18 cellular contexts compared by ENCODE assay signal in genomic region chr16:1466968-1467521, GRCh38. TPM values are rescaled to one million over a fixed set of nuclear protein-coding genes. Genes with fewer than 3 reads are reported as not detected.
DNase-seq lines count a peak whose midpoint lies in the region; ATAC-seq and TF ChIP-seq lines count a peak whose summit lies in the region.
"Had no signal": no experiment of that assay in that cellular context is flagged by ENCODE, and none has a peak within 500 bp of the region (broad histone marks: within the 10 kb centered on the region; RNA-seq: fewer than 3 reads in every experiment).

No MANE protein-coding gene starts in this region.

- POLR2A ChIA-PET in HCT116 (lab: Charles Lee), result no interaction called here

- BruUV-seq in HCT116 (replicated peaks; lab: Mats Ljungman, UMichigan), result no TSS peak

- TF ChIP-seq CTCF in HCT116 (IDR thresholded peaks at IDR 0.05 in 2 of 3, conservative IDR thresholded peaks at IDR 0.05 in 1 of 3; ENCODE audit: borderline replicate concordance in 1 of 3, insufficient read depth in 1 of 3, low read depth in 2 of 3, low read length in 2 of 3) (no peak), adrenal gland (IDR thresholded peaks at IDR 0.05) (no peak), WERI-Rb-1 (IDR thresholded peaks at IDR 0.05; ENCODE audit: low read depth, low read length) (no peak)

- no peak for DNase-seq in HCT116 (ENCODE audit: low read depth, low spot score)
- peak; percentile 80 to 95 (median 92) for DNase-seq in adrenal gland
- no peak for DNase-seq in left colon
- DNase-seq in WERI-Rb-1, result no peak
- DNase-seq in central memory CD4-positive, alpha-beta T cell, result no peak
- no peak for DNase-seq in activated T-cell treated with anti-CD3 and anti-CD28 coated beads, Interleukin-2, amount 50 U/mL, for 1 hour
- DNase-seq in putamen (ENCODE audit: low spot score), result no peak
- DNase-seq: activated naive CD4-positive, alpha-beta T cell treated with anti-CD3 and anti-CD28 coated beads for 36 hours; body of pancreas; C1 segment of cervical spinal cord; DMS79 treated with DMSO at 0.1 percent for 48 hours; effector CD4-positive, alpha-beta T cell; MG63; NCI-H2107; T-helper 2 cell had no signal

- ATAC-seq in HCT116 (peak; percentile 56), left colon (peak; percentile 28)
- ATAC-seq: body of pancreas had no signal

- 41 to 48% (median 45%) methylated on average over 10 to 14 of the region's 14 CpGs for WGBS in adrenal gland, 4 donors

- H3K9me3 ChIP-seq in BLaER1, result no peaks in the 10 kb centered on the region
- H3K9me3 ChIP-seq in HCT116 (ENCODE audit: control insufficient read depth in 1 of 2, insufficient read depth in 1 of 2, low read depth in 1 of 2, low read length in 2 of 2), result no peaks in the 10 kb centered on the region
- H3K9me3 ChIP-seq in adrenal gland (replicated peaks in 1 of 3), result no peaks in the 10 kb centered on the region
- no peaks in the 10 kb centered on the region for H3K9me3 ChIP-seq in WERI-Rb-1 (ENCODE audit: severe bottlenecking)
- H3K9me3 ChIP-seq: body of pancreas, MG63 had no signal

- H3K27me3 ChIP-seq in BLaER1 (no peaks in the 10 kb centered on the region), HCT116 (ENCODE audit: insufficient read depth, low read length) (no peaks in the 10 kb centered on the region), adrenal gland (no peaks in the 10 kb centered on the region), WERI-Rb-1 (ENCODE audit: insufficient read depth, low read depth, severe bottlenecking) (no peaks in the 10 kb centered on the region)
- H3K27me3 ChIP-seq: body of pancreas, MG63 had no signal

- no peak overlapping the region for H2AFZ ChIP-seq in HCT116 (ENCODE audit: low read depth, low read length, poor library complexity, severe bottlenecking)

- no peak overlapping the region for H3K4me3 ChIP-seq in BLaER1
- no peak overlapping the region for H3K4me3 ChIP-seq in HCT116 (replicated peaks in 1 of 2; ENCODE audit: low read depth in 1 of 2, low read length in 2 of 2)
- no peak overlapping the region for H3K4me3 ChIP-seq in adrenal gland
- no peak overlapping the region for H3K4me3 ChIP-seq in WERI-Rb-1 (ENCODE audit: low read depth, low read length)
- H3K4me3 ChIP-seq: body of pancreas, MG63 had no signal

- intact Hi-C loops in HCT116 (cut with micrococcal nuclease), result no loop called here
- intact Hi-C loops in adrenal gland (cut with DNase I), result no loop called here
- intact Hi-C loops in left colon (cut with DNase I, micrococcal nuclease), result no loop called here

- peaks cover 64% of the 10 kb centered on the region for H3K4me1 ChIP-seq in BLaER1
- H3K4me1 ChIP-seq in HCT116 (ENCODE audit: control insufficient read depth in 1 of 2, insufficient read depth in 2 of 2, low read length in 2 of 2), result peaks cover 14 to 24% of the 10 kb centered on the region in 2 experiments; a peak in 3 of 4 replicates
- H3K4me1 ChIP-seq in adrenal gland (replicated peaks in 1 of 2), result peaks cover 8 to 35% of the 10 kb centered on the region in 2 donors
- H3K4me1 ChIP-seq: body of pancreas had no signal

- H3K9ac ChIP-seq in BLaER1 (peak overlapping the region; percentile 98), HCT116 (ENCODE audit: low read length) (no peak overlapping the region)

- H4K20me1 ChIP-seq in BLaER1 (peaks cover 44% of the 10 kb centered on the region), HCT116 (ENCODE audit: insufficient read depth) (no peaks in the 10 kb centered on the region)

- H3K79me2 ChIP-seq in HCT116 (ENCODE audit: insufficient read depth, low read length), result peaks cover 34% of the 10 kb centered on the region

- H3K4me2 ChIP-seq in BLaER1, result peak overlapping the region; percentile 100
- H3K4me2 ChIP-seq in HCT116 (ENCODE audit: low read length), result no peak overlapping the region

- no peak for TF ChIP-seq POLR2A in HCT116 (IDR thresholded peaks at IDR 0.05; ENCODE audit: borderline replicate concordance, extremely low read depth, insufficient read depth, insufficient read length)
- peak in 1 of 2 donors; percentile 78 for TF ChIP-seq POLR2A in adrenal gland (IDR thresholded peaks at IDR 0.05)

- RAD21 ChIA-PET in HCT116 (lab: Charles Lee; ENCODE audit: low non-redundant PET in 1 of 2, low total read pairs in 2 of 2, uncharacterized antibody in 2 of 2, unreplicated experiment in 2 of 2), result no interaction called here

- CTCF ChIA-PET in HCT116 (lab: Charles Lee), result no interaction called here

- H3K36me3 ChIP-seq in BLaER1 (peaks cover 52% of the 10 kb centered on the region), HCT116 (ENCODE audit: control insufficient read depth in 1 of 2, insufficient read depth in 2 of 2, low read length in 2 of 2) (no peaks in the 10 kb centered on the region), adrenal gland (replicated peaks in 1 of 2) (no peaks in the 10 kb centered on the region), WERI-Rb-1 (peaks cover 4% of the 10 kb centered on the region)

- H3K27ac ChIP-seq in BLaER1 (peak overlapping the region; percentile 99), HCT116 (ENCODE audit: low read depth, low read length) (no peak overlapping the region), adrenal gland (peak overlapping the region; percentile 57 to 89 (median 79)), WERI-Rb-1 (no peak overlapping the region)
- H3K27ac ChIP-seq: body of pancreas had no signal

- H3K9me2 ChIP-seq in HCT116 (ENCODE audit: insufficient read depth), result no peaks in the 10 kb centered on the region

- no peak for TF ChIP-seq RAD21 in HCT116 (IDR thresholded peaks at IDR 0.05; ENCODE audit: low read depth)

TF ChIP-seq in HCT116, 20 proteins besides CTCF, POLR2A, EP300 and RAD21 (continues in another document):
- TF ChIP-seq FOSL1 (IDR thresholded peaks at IDR 0.05; ENCODE audit: low read depth) (no peak), CBX3 (IDR thresholded peaks at IDR 0.05; ENCODE audit: low read depth) (no peak), CEBPB (IDR thresholded peaks at IDR 0.05; ENCODE audit: low read depth) (no peak), TCF7L2 (IDR thresholded peaks at IDR 0.05; ENCODE audit: borderline replicate concordance, extremely low read depth, insufficient read depth, insufficient read length) (no peak), YY1 (IDR thresholded peaks at IDR 0.05; ENCODE audit: extremely low read depth, insufficient replicate concordance, low read depth, low read length) (no peak), POLR2AphosphoS5 (IDR thresholded peaks at IDR 0.05; ENCODE audit: low read depth, low read length) (no peak), MAX (IDR thresholded peaks at IDR 0.05) (no peak), ZFX (IDR thresholded peaks at IDR 0.05) (no peak), SRF (IDR thresholded peaks at IDR 0.05; ENCODE audit: low read depth) (no peak), EZH2 (IDR thresholded peaks at IDR 0.05) (no peak), SP1 (IDR thresholded peaks at IDR 0.05; ENCODE audit: low read depth) (no peak), EZH2phosphoT487 (IDR thresholded peaks at IDR 0.05; ENCODE audit: borderline replicate concordance) (no peak), JUND (IDR thresholded peaks at IDR 0.05) (no peak), ATF3 (IDR thresholded peaks at IDR 0.05) (no peak), ELF1 (IDR thresholded peaks at IDR 0.05; ENCODE audit: borderline replicate concordance, low read depth) (no peak)
- TF ChIP-seq, protein P1, sequence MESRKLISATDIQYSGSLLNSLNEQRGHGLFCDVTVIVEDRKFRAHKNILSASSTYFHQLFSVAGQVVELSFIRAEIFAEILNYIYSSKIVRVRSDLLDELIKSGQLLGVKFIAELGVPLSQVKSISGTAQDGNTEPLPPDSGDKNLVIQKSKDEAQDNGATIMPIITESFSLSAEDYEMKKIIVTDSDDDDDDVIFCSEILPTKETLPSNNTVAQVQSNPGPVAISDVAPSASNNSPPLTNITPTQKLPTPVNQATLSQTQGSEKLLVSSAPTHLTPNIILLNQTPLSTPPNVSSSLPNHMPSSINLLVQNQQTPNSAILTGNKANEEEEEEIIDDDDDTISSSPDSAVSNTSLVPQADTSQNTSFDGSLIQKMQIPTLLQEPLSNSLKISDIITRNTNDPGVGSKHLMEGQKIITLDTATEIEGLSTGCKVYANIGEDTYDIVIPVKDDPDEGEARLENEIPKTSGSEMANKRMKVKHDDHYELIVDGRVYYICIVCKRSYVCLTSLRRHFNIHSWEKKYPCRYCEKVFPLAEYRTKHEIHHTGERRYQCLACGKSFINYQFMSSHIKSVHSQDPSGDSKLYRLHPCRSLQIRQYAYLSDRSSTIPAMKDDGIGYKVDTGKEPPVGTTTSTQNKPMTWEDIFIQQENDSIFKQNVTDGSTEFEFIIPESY (IDR thresholded peaks at IDR 0.05; ENCODE audit: extremely low read depth, insufficient replicate concordance, low read length), result no peak

RNA-seq across cellular contexts. Expression of gene CLCN7, which starts 7.8 kb away (rescaled TPM):
- total RNA-seq in HCT116 (2021; ENCODE audit: unreplicated experiment) (64.0 TPM), adrenal gland (100 to 1,000 TPM in 5 of 8 donors, 10 to 100 TPM in 3; 83.8 to 243 (median 142) TPM), left colon (10 to 100 TPM; 42.3 to 44.9 TPM)
- 34.9 and 46.7 TPM in 2 replicates for polyA plus RNA-seq in HCT116 (2012)
- polyA plus RNA-seq in adrenal gland, result 100 to 1,000 TPM in 2 of 3 donors, 10 to 100 TPM in 1; 25.3 to 369 (median 133) TPM

RNA-seq across cellular contexts. Expression of gene PTX4, which starts 21.7 kb away (rescaled TPM):
- not detected for total RNA-seq in HCT116 (2021; ENCODE audit: unreplicated experiment)
- polyA plus RNA-seq in HCT116 (2012), result not detected in 2 replicates
- 1 to 10 TPM in 2 of 8 donors, under 1 TPM in 4, not detected in 2; 0.39 to 1.4 (median 0.61) TPM for total RNA-seq in adrenal gland
- polyA plus RNA-seq in adrenal gland, result under 1 TPM in 2 of 3 donors, not detected in 1; 0.16 to 0.17 TPM
- not detected for total RNA-seq in left colon
- total RNA-seq: activated naive CD4-positive, alpha-beta T cell treated with anti-CD3 and anti-CD28 coated beads for 36 hours; body of pancreas; lung microvascular endothelial cell; pulmonary artery endothelial cell had no signal

RNA-seq across cellular contexts. Expression of gene CCDC154, which starts 22.7 kb away (rescaled TPM):
- total RNA-seq in HCT116 (2021; ENCODE audit: unreplicated experiment) (1.7 TPM), adrenal gland (1 to 10 TPM in 4 of 8 donors, under 1 TPM in 4; 0.28 to 3.1 (median 0.83) TPM), left colon (under 1 TPM; 0.55 to 0.59 TPM)
- polyA plus RNA-seq in HCT116 (2012), result 0.31 and 0.34 TPM in 2 replicates
- 10 to 100 TPM in 2 of 3 donors, not detected in 1; 10.7 to 39.7 TPM for polyA plus RNA-seq in adrenal gland

RNA-seq across cellular contexts. Expression of gene TELO2, which starts 26.1 kb away (rescaled TPM):
- total RNA-seq in HCT116 (2021; ENCODE audit: unreplicated experiment) (74.3 TPM), adrenal gland (10 to 100 TPM; 17.0 to 53.7 (median 23.7) TPM), left colon (10 to 100 TPM; 26.6 to 36.3 TPM)
- polyA plus RNA-seq in HCT116 (2012), result 31.5 and 34.6 TPM in 2 replicates
- polyA plus RNA-seq in adrenal gland, result 100 to 1,000 TPM in 1 of 3 donors, 10 to 100 TPM in 1, 1 to 10 TPM in 1; 1.3 to 173 (median 96.0) TPM

RNA-seq across cellular contexts. Expression of gene PERCC1, which starts 36.2 kb away (rescaled TPM):
- total RNA-seq in HCT116 (2021; ENCODE audit: unreplicated experiment) (not detected), adrenal gland (under 1 TPM in 1 of 8 donors, not detected in 7; 0.69 TPM), left colon (not detected)
- polyA plus RNA-seq in HCT116 (2012), result not detected in 2 replicates
- polyA plus RNA-seq in adrenal gland, result not detected
- total RNA-seq: body of pancreas, lung microvascular endothelial cell, pulmonary artery endothelial cell had no signal

Comparison
In these comparisons a context has a peak if more than half of its experiments do, and no peak if none do; other contexts are left out.
1. H3K27ac ChIP-seq: peak in BLaER1 (single experiment) and adrenal gland (5 of 5); none in HCT116 (single experiment) and WERI-Rb-1 (single experiment).
2. DNase-seq: peak in adrenal gland (7 of 7); none in HCT116 (single experiment), left colon (0 of 2), WERI-Rb-1 (single experiment), central memory CD4-positive, alpha-beta T cell (single experiment), activated T-cell treated with anti-CD3 and anti-CD28 coated beads, Interleukin-2, amount 50 U/mL, for 1 hour (single experiment) and putamen (single experiment).